Comparison of ENCODE assay signal across 7 cellular contexts in genomic region chr20:23622839-23623343, GRCh38. TPM values are rescaled to one million over a fixed set of nuclear protein-coding genes. Genes with fewer than 3 reads are reported as not detected.
DNase-seq lines count a peak whose midpoint lies in the region; ATAC-seq and TF ChIP-seq lines count a peak whose summit lies in the region.

No MANE protein-coding gene starts in this region.

- ATAC-seq in GM18861 (IDR thresholded peaks at IDR 0.05; ENCODE audit: unreplicated experiment), result peak; percentile 58

- peak overlapping the region; percentile 34 for H3K4me3 ChIP-seq in brain microvascular endothelial cell (ENCODE audit: low read depth, low read length)

- peak overlapping the region; percentile 80 for H3K27ac ChIP-seq in brain microvascular endothelial cell
- H3K27ac ChIP-seq in layer of hippocampus (ENCODE audit: low read depth, low read length), result peak overlapping the region; percentile 46

- in situ Hi-C loops in brain microvascular endothelial cell (cut with HindIII; ENCODE audit: low pct_ligation_motif_present, low sequenced_read_pairs) (no loop called here), KBM-7 (cut with MboI; ENCODE audit: low pct_unique_long_range_greater_than_20kb, low sequenced_read_pairs) (no loop called here)

- TF ChIP-seq CTCF in brain microvascular endothelial cell (IDR thresholded peaks at IDR 0.05; ENCODE audit: low read depth, low read length, missing control alignments), result no peak

- H3K36me3 ChIP-seq in brain microvascular endothelial cell (replicated peaks), result no peaks in the 10 kb centered on the region

- DNase-seq in HT1080 (ENCODE audit: low read depth) (peak; percentile 94), brain microvascular endothelial cell (peak; percentile 89), ureter (ENCODE audit: low spot score) (peak; percentile 72), NAMALWA (ENCODE audit: low spot score) (no peak), KBM-7 (no peak)

- H3K27me3 ChIP-seq in brain microvascular endothelial cell (replicated peaks), result no peaks in the 10 kb centered on the region
- no peaks in the 10 kb centered on the region for H3K27me3 ChIP-seq in layer of hippocampus (ENCODE audit: control insufficient read depth, insufficient read depth, low read length)

RNA-seq across cellular contexts. Expression of gene CST3, which starts 14.9 kb away (rescaled TPM):
- total RNA-seq in HT1080 (2014; rRNA removed; shearing (Covaris generic)), result 193 and 254 TPM in 2 replicates
- polyA plus RNA-seq in HT1080 (2015; cell fraction: cytosol; rRNA removed), result 330 and 351 TPM in 2 replicates
- 122 and 134 TPM in 2 replicates for polyA plus RNA-seq in HT1080 (2015; cell fraction: nucleus; rRNA removed)
- total RNA-seq in ureter, result 544 TPM

RNA-seq across cellular contexts. Expression of gene CST9, which starts 17.2 kb away (rescaled TPM):
- total RNA-seq in HT1080 (2014; rRNA removed; shearing (Covaris generic)), result not detected in 2 replicates
- not detected in 2 replicates for polyA plus RNA-seq in HT1080 (2015; cell fraction: cytosol; rRNA removed)
- not detected in 2 replicates for polyA plus RNA-seq in HT1080 (2015; cell fraction: nucleus; rRNA removed)
- not detected for total RNA-seq in ureter

RNA-seq across cellular contexts. Expression of gene CST9L, which starts 54.6 kb away (rescaled TPM):
- total RNA-seq in HT1080 (2014; rRNA removed; shearing (Covaris generic)), result not detected in 2 replicates
- polyA plus RNA-seq in HT1080 (2015; cell fraction: cytosol; rRNA removed), result not detected in 2 replicates
- not detected in 2 replicates for polyA plus RNA-seq in HT1080 (2015; cell fraction: nucleus; rRNA removed)
- not detected for total RNA-seq in ureter

Comparison
In these comparisons a context has a peak if more than half of its experiments do, and no peak if none do; other contexts are left out.
1. DNase-seq: peak in HT1080 (single experiment), brain microvascular endothelial cell (single experiment) and ureter (single experiment); none in NAMALWA (single experiment) and KBM-7 (single experiment).